ENCODE assay signal across 24 cellular contexts in the genomic region with DNA sequence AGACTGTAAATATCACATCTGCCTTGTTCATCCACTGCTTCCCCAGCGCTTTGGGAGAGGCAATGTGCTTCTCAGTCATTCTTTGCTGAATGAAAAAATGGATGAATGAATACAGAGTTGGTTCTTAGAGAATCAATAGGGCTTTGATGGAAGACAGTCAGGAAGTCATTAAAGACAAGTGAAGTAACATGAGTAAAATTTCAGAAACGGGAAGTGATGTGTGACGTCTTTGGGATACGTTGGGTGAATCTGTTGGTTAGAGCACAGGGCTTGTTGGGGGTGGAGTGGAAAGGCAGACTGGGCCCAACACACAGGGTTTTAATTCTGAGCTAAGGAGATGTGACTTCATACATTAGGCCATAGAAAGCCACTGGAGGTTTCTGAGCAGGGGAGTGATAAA. TPM values are rescaled to one million over a fixed set of nuclear protein-coding genes. Genes with fewer than 3 reads are reported as not detected.
DNase-seq lines count a peak whose midpoint lies in the region; ATAC-seq, FAIRE-seq and TF ChIP-seq lines count a peak whose summit lies in the region.
"Had no signal": no experiment of that assay in that cellular context is flagged by ENCODE, and none has a peak within 500 bp of the region (broad histone marks: within the 10 kb centered on the region; RNA-seq: fewer than 3 reads in every experiment).

No MANE protein-coding gene starts in this region.

- H3K4me1 ChIP-seq in H1 (replicated peaks in 1 of 4; ENCODE audit: control insufficient read depth in 3 of 4, insufficient read depth in 4 of 4, low read length in 3 of 4) = 0 out of 7 replicates have a peak, but pooled peaks cover 0 to 2% (median 0%) of the 10 kb centered on the region in 4 experiments
- H3K4me1 ChIP-seq: SJCRH30 had no signal

- H4K91ac ChIP-seq in H1 (replicated peaks; ENCODE audit: insufficient read length, low read length) = no peak overlapping the region

- no peak overlapping the region for H3K9ac ChIP-seq in H1 (replicated peaks in 1 of 4; ENCODE audit: extremely low read depth in 1 of 4, low read depth in 3 of 4, low read length in 3 of 4)
- H3K9ac ChIP-seq: GM23248 had no signal

- no peaks in the 10 kb centered on the region for H3K27me3 ChIP-seq in H1 (replicated peaks in 1 of 4; ENCODE audit: control insufficient read depth in 3 of 4, extremely low read depth in 1 of 4, insufficient read depth in 3 of 4, low read length in 3 of 4)
- H3K27me3 ChIP-seq: SJCRH30 had no signal

- no peak overlapping the region for H3K4ac ChIP-seq in H1 (replicated peaks; ENCODE audit: insufficient read length, low read depth, low read length)

- intact Hi-C loops in activated naive CD4-positive, alpha-beta T cell treated with anti-CD3 and anti-CD28 coated beads for 36 hours (cut with micrococcal nuclease) = no loop called here

- H2BK15ac ChIP-seq in H1 (ENCODE audit: low read length) = 0 out of 2 replicates have a peak overlapping the region, but pooled peaks have one; percentile 16

- no peak overlapping the region for H3K4me3 Mint-ChIP-seq in activated naive CD4-positive, alpha-beta T cell treated with anti-CD3 and anti-CD28 coated beads for 36 hours
- H3K4me3 Mint-ChIP-seq: H9; IgD-negative memory B cell; T-cell; T-helper 2 cell treated with Interferon-gamma antibody and Interleukin-4, amounts not matched to agents 5 μg/mL and 100 μg/mL, for 36 hours had no signal

- no peak overlapping the region for H2AFZ ChIP-seq in H1 (ENCODE audit: low read length)
- H2AFZ ChIP-seq: GM23248 had no signal

- CTCF ChIA-PET in H1 (lab: Charles Lee; ENCODE audit: partially characterized antibody) = interaction anchor here (1.5 kb wide), 1 partner anchor 15 kb away, joined by 3 read pairs; no protein-coding TSS in a partner anchor
- CTCF ChIA-PET in activated naive CD4-positive, alpha-beta T cell treated with anti-CD3 and anti-CD28 coated beads for 36 hours (lab: Charles Lee) = no interaction called here

- WGBS in H1 (ENCODE audit: extremely low coverage in 1 of 2, insufficient coverage in 1 of 2, insufficient read length in 1 of 2, insufficient replicate concordance in 2 of 2, low coverage in 1 of 2, low lambda C conversion rate in 2 of 2, missing lambda C conversion rate in 1 of 2), 2 experiments = 87% methylated on average over 4 of the region's 4 CpGs; no CpG with 5 or more reads in 1 of the 2 experiments

- H3K27ac Mint-ChIP-seq in activated naive CD4-positive, alpha-beta T cell treated with anti-CD3 and anti-CD28 coated beads for 36 hours = no peak overlapping the region
- H3K27ac Mint-ChIP-seq: H9; IgD-negative memory B cell; T-cell; T-helper 2 cell treated with Interferon-gamma antibody and Interleukin-4, amounts not matched to agents 5 μg/mL and 100 μg/mL, for 36 hours had no signal

- H3K79me2 ChIP-seq in H1 (ENCODE audit: control insufficient read depth in 1 of 2, insufficient read depth in 2 of 2, low read length in 2 of 2) = no peaks in the 10 kb centered on the region

- H3K18ac ChIP-seq in H1 (ENCODE audit: extremely low read depth, low read length) = no peak overlapping the region

- no peaks in the 10 kb centered on the region for H3K9me3 ChIP-seq in H1 (ENCODE audit: insufficient read depth in 2 of 2, low read depth in 1 of 2, low read length in 1 of 2)
- H3K9me3 ChIP-seq: SJCRH30 had no signal

- no peak overlapping the region for H2AK5ac ChIP-seq in H1 (ENCODE audit: low read depth, low read length)

- H4K8ac ChIP-seq in H1 (ENCODE audit: extremely low read depth, insufficient read depth, low read length) = no peak overlapping the region

- no peaks in the 10 kb centered on the region for H3K36me3 ChIP-seq in H1 (ENCODE audit: control insufficient read depth in 2 of 4, insufficient read depth in 4 of 4, low read length in 3 of 4)
- H3K36me3 ChIP-seq: SJCRH30 had no signal

- H2BK12ac ChIP-seq in H1 (ENCODE audit: low read depth, low read length) = no peak overlapping the region

- no peaks in the 10 kb centered on the region for H3K23me2 ChIP-seq in H1 (ENCODE audit: low read depth, low read length)

- H2BK5ac ChIP-seq in H1 (ENCODE audit: low read depth, low read length) = no peak overlapping the region

- peaks cover 4% of the 10 kb centered on the region for H3K27me3 Mint-ChIP-seq in activated naive CD4-positive, alpha-beta T cell treated with anti-CD3 and anti-CD28 coated beads for 36 hours (ENCODE audit: low read depth)

- DNase-seq in KBM-7 (peak; percentile 43), NB4 (ENCODE audit: low read depth) (peak; percentile 52), OCI-M1 (lab: John Stamatoyannopoulos, UW) (peak; percentile 15), H1 (ENCODE audit: low read depth in 1 of 2, low spot score in 2 of 2) (no peak), LoVo (ENCODE audit: low spot score) (no peak)
- no peak for DNase-seq in activated naive CD4-positive, alpha-beta T cell treated with anti-CD3 and anti-CD28 coated beads for 36 hours
- DNase-seq: DMS53, GM23248, H9, NCI-H1092 treated with DMSO at 0.1 percent for 48 hours, NCI-H1436 treated with DMSO at 0.1 percent for 48 hours, NCI-H187 treated with DMSO at 0.1 percent for 48 hours, NCI-H2171 treated with DMSO at 0.1 percent for 48 hours, NCI-H446, NCI-H524 treated with DMSO at 0.1 percent for 48 hours, NCI-H774, SJCRH30, T-cell had no signal

- FAIRE-seq in H1 (lab: Jason Lieb, UNC) = no peak
- FAIRE-seq: RCC 7860 had no signal

- TF ChIP-seq CTCF in NB4 (IDR thresholded peaks at IDR 0.05; ENCODE audit: low read depth, low read length) (no peak), H1 (IDR thresholded peaks at IDR 0.05; ENCODE audit: control extremely low read depth in 1 of 3, insufficient read depth in 1 of 3, low read depth in 1 of 3, low read length in 3 of 3) (no peak)

- no peak overlapping the region for H2BK20ac ChIP-seq in H1 (ENCODE audit: low read length)

- TF ChIP-seq POLR2A in NB4 (IDR thresholded peaks at IDR 0.05; ENCODE audit: extremely low read depth, insufficient read length) (no peak), H1 (IDR thresholded peaks at IDR 0.05; ENCODE audit: control extremely low read depth in 1 of 2, low read depth in 2 of 2, low read length in 2 of 2) (no peak)

- no peak overlapping the region for H4K5ac ChIP-seq in H1 (ENCODE audit: insufficient read length, low read depth, low read length)

- H3K79me1 ChIP-seq in H1 (ENCODE audit: low read depth, low read length) = no peaks in the 10 kb centered on the region

- H2BK120ac ChIP-seq in H1 (replicated peaks; ENCODE audit: low read depth, low read length) = no peak overlapping the region

- no peak for TF ChIP-seq EP300 in H1 (IDR thresholded peaks at IDR 0.05; ENCODE audit: borderline replicate concordance in 1 of 2, low read depth in 2 of 2, low read length in 2 of 2)

- H3K4me3 ChIP-seq in NB4 (ENCODE audit: low read depth, low read length) (no peak overlapping the region), H1 (ENCODE audit: extremely low read depth in 1 of 4, insufficient read depth in 2 of 4, low read depth in 3 of 4, low read length in 4 of 4) (no peak overlapping the region)
- H3K4me3 ChIP-seq: GM23248, SJCRH30 had no signal

- ATAC-seq in HG03439 (IDR thresholded peaks at IDR 0.05; ENCODE audit: unreplicated experiment) = no peak
- ATAC-seq: T-cell had no signal

- in situ Hi-C loops in KBM-7 (cut with MboI; ENCODE audit: low pct_unique_long_range_greater_than_20kb, low sequenced_read_pairs) = no loop called here

- no peak overlapping the region for H3K27ac ChIP-seq in H1 (ENCODE audit: low read depth, low read length)
- H3K27ac ChIP-seq: GM23248, HL-60, SJCRH30 had no signal

- H4K20me1 ChIP-seq in H1 (replicated peaks in 1 of 2; ENCODE audit: control insufficient read depth in 1 of 2, insufficient read depth in 2 of 2, low read length in 2 of 2) = no peaks in the 10 kb centered on the region

- POLR2A ChIA-PET in H1 (lab: Charles Lee; ENCODE audit: partially characterized antibody) = no interaction called here

- no peaks in the 10 kb centered on the region for H3K4me1 Mint-ChIP-seq in activated naive CD4-positive, alpha-beta T cell treated with anti-CD3 and anti-CD28 coated beads for 36 hours (ENCODE audit: low read depth)
- H3K4me1 Mint-ChIP-seq: T-cell had no signal

- no peak overlapping the region for H3K4me2 ChIP-seq in H1 (ENCODE audit: insufficient read depth in 1 of 2, low read depth in 2 of 2, low read length in 2 of 2)

- no peak overlapping the region for H3K23ac ChIP-seq in H1 (ENCODE audit: insufficient read length)

- H3K9me3 Mint-ChIP-seq in activated naive CD4-positive, alpha-beta T cell treated with anti-CD3 and anti-CD28 coated beads for 36 hours = no peaks in the 10 kb centered on the region
- H3K9me3 Mint-ChIP-seq: H9; IgD-negative memory B cell; T-cell; T-helper 2 cell treated with Interferon-gamma antibody and Interleukin-4, amounts not matched to agents 5 μg/mL and 100 μg/mL, for 36 hours had no signal

- TF ChIP-seq RAD21 in H1 (IDR thresholded peaks at IDR 0.05 in 1 of 2, conservative IDR thresholded peaks at IDR 0.05 in 1 of 2; ENCODE audit: low read depth in 2 of 2, low read length in 2 of 2) = no peak

- no peak overlapping the region for H3K56ac ChIP-seq in H1 (replicated peaks; ENCODE audit: insufficient read length, low read depth, low read length)

- H3K36me3 Mint-ChIP-seq in activated naive CD4-positive, alpha-beta T cell treated with anti-CD3 and anti-CD28 coated beads for 36 hours (ENCODE audit: low read depth) = no peaks in the 10 kb centered on the region
- H3K36me3 Mint-ChIP-seq: IgD-negative memory B cell, T-cell had no signal

- no peak overlapping the region for H3K14ac ChIP-seq in H1 (ENCODE audit: insufficient read length)

TF ChIP-seq in H1, 55 proteins besides CTCF, POLR2A, EP300 and RAD21 (continues in another document):
- TF ChIP-seq HDAC6 (IDR thresholded peaks at IDR 0.05; ENCODE audit: low read depth, low read length) (no peak), CHD2 (IDR thresholded peaks at IDR 0.05; ENCODE audit: low read length) (no peak), FOSL1 (IDR thresholded peaks at IDR 0.05; ENCODE audit: insufficient read depth, low read depth, low read length) (no peak), KDM4A (IDR thresholded peaks at IDR 0.05; ENCODE audit: low read depth, low read length, severe bottlenecking) (no peak), MAFK (IDR thresholded peaks at IDR 0.05; ENCODE audit: low read depth, low read length) (no peak), RFX5 (IDR thresholded peaks at IDR 0.05; ENCODE audit: borderline replicate concordance, low read depth, low read length) (no peak), BACH1 (IDR thresholded peaks at IDR 0.05; ENCODE audit: low read length) (no peak)

RNA-seq across cellular contexts. Expression of gene NRXN3, which starts 39.0 kb away (rescaled TPM):
- 3.0 and 4.1 TPM in 2 replicates for total RNA-seq in H1 (2021; fragmentation: NEBNext Ultra II Directional; extraction: Animal tissue kit (Norgen Biotek cat#: 25700))
- polyA plus RNA-seq in H1 (2011; rRNA removed) = 2.6 and 3.1 TPM in 2 replicates
- polyA plus RNA-seq in H1 (2011; cell fraction: cytosol; rRNA removed) = 2.3 TPM
- polyA plus RNA-seq in H1 (2011; cell fraction: nucleus; rRNA removed) = 11.2 TPM
- polyA plus RNA-seq in H1 (2012, experiment 1 of 2) = 1.9 to 2.7 TPM (median 2.2 TPM) in 4 replicates
- 0.35 TPM for polyA plus RNA-seq in H1 (2012, experiment 2 of 2)
- 3.1 TPM for polyA plus RNA-seq in H1 (2013, experiment 1 of 2)
- polyA plus RNA-seq in H1 (2013, experiment 2 of 2) = 3.0 TPM
- polyA minus RNA-seq in H1 (2011; rRNA and poly(A)+ RNA removed) = 9.8 and 14.1 TPM in 2 replicates
- 3.4 TPM for polyA minus RNA-seq in H1 (2011; cell fraction: cytosol; rRNA and poly(A)+ RNA removed)
- polyA minus RNA-seq in H1 (2011; cell fraction: nucleus; rRNA and poly(A)+ RNA removed) = 41.5 TPM
- not detected for total RNA-seq in activated naive CD4-positive, alpha-beta T cell treated with anti-CD3 and anti-CD28 coated beads for 36 hours
- total RNA-seq: G401, T-cell had no signal
- polyA plus RNA-seq: IgD-negative memory B cell had no signal

Comparison
In these comparisons a context has a peak if more than half of its experiments do, and no peak if none do; other contexts are left out.
1. DNase-seq: peak in KBM-7 (single experiment), NB4 (single experiment) and OCI-M1 (single experiment); none in H1 (0 of 2), LoVo (single experiment) and activated naive CD4-positive, alpha-beta T cell treated with anti-CD3 and anti-CD28 coated beads for 36 hours (single experiment).